ENCODE assay signal across 8 cellular contexts in genomic region chr2:68679166-68679916, GRCh38. TPM values are rescaled to one million over a fixed set of nuclear protein-coding genes. Genes with fewer than 3 reads are reported as not detected.
A peak's percentile ranks its signal among the peaks of the same experiment; 100 is the strongest.
DNase-seq lines count a peak whose midpoint lies in the region; ATAC-seq and TF ChIP-seq lines count a peak whose summit lies in the region.
"Not testable (repeated sequence)": the region's sequence is repeated elsewhere in the genome, so short reads cannot be mapped to it uniquely, and the experiment has no call there.
"Had no signal": no experiment of that assay in that cellular context is flagged by ENCODE, and none has a peak within 500 bp of the region (broad histone marks: within the 10 kb centered on the region; RNA-seq: fewer than 3 reads in every experiment).

No MANE protein-coding gene starts in this region.

- peak overlapping the region; percentile 24 for H4K91ac ChIP-seq in trophoblast cell (ENCODE audit: low read depth, low read length)

- in situ Hi-C loops in astrocyte of the spinal cord (cut with HindIII; ENCODE audit: low sequenced_read_pairs), result not testable (repeated sequence)

- no CpG with 5 or more reads among the region's 25 CpGs for WGBS in trophoblast cell (ENCODE audit: extremely low coverage, insufficient coverage, insufficient read length)

- H3K4me3 ChIP-seq in H7 (ENCODE audit: insufficient read depth, low read depth, low read length), result peak overlapping the region; percentile 34
- peak overlapping the region; percentile 15 for H3K4me3 ChIP-seq in astrocyte of the spinal cord (ENCODE audit: low read depth, low read length)
- H3K4me3 ChIP-seq in fibroblast of pulmonary artery (replicated peaks; ENCODE audit: low read depth, low read length), result peak overlapping the region; percentile 35
- H3K4me3 ChIP-seq in trophoblast cell (ENCODE audit: low read depth, low read length), result not testable (repeated sequence)

- H2BK5ac ChIP-seq in trophoblast cell (ENCODE audit: low read depth, low read length, poor library complexity), result not testable (repeated sequence)

- H2BK12ac ChIP-seq in trophoblast cell (ENCODE audit: low read length), result not testable (repeated sequence)

- POLR2A ChIA-PET in activated CD4-positive, alpha-beta T cell treated with anti-CD3 and anti-CD28 coated beads, Interleukin-2, amount 10 ng/mL, durations not matched to agents 7 days and 5 days (lab: Charles Lee), result not testable (repeated sequence)

- not testable (repeated sequence) for H3K4me1 ChIP-seq in trophoblast cell (ENCODE audit: control insufficient read depth in 1 of 2, insufficient read depth in 2 of 2, low read length in 2 of 2)

- not testable (repeated sequence) for DNase-seq in H7; astrocyte of the spinal cord (ENCODE audit: low read depth, low spot score); fibroblast of pulmonary artery (ENCODE audit: low read depth); trophoblast cell
- DNase-seq in NCI-H510A treated with DMSO at 0.1 percent for 48 hours (lab: John Stamatoyannopoulos, UW) (peak; percentile 18), left lobe of liver (ENCODE audit: low spot score) (peak; percentile 68)
- peak; percentile 42 for DNase-seq in activated CD4-positive, alpha-beta T cell treated with anti-CD3 and anti-CD28 coated beads, Interleukin-2, amount 10 ng/mL, durations not matched to agents 7 days and 5 days

- not testable (repeated sequence) for H2AK5ac ChIP-seq in trophoblast cell (ENCODE audit: low read length)

- peak overlapping the region; percentile 54 for H2AFZ ChIP-seq in trophoblast cell (ENCODE audit: insufficient read depth, low read length, poor library complexity)

- H3K14ac ChIP-seq in trophoblast cell (ENCODE audit: low read length), result peak overlapping the region; percentile 70

- not testable (repeated sequence) for H4K12ac ChIP-seq in trophoblast cell (ENCODE audit: low read depth, low read length)

- not testable (repeated sequence) for H3K18ac ChIP-seq in trophoblast cell (ENCODE audit: low read length)

- H3K79me2 ChIP-seq in trophoblast cell (ENCODE audit: control insufficient read depth, insufficient read depth, low read length, poor library complexity), result not testable (repeated sequence)

- H3K4me2 ChIP-seq in trophoblast cell (ENCODE audit: low read length), result not testable (repeated sequence)

- not testable (repeated sequence) for H3K4me1 Mint-ChIP-seq in activated CD4-positive, alpha-beta T cell treated with anti-CD3 and anti-CD28 coated beads, Interleukin-2, amount 10 ng/mL, durations not matched to agents 7 days and 5 days

- H3K9ac ChIP-seq in trophoblast cell (ENCODE audit: low read length), result not testable (repeated sequence)

- peak overlapping the region; percentile 91 for H3K27ac Mint-ChIP-seq in activated CD4-positive, alpha-beta T cell treated with anti-CD3 and anti-CD28 coated beads, Interleukin-2, amount 10 ng/mL, durations not matched to agents 7 days and 5 days

- not testable (repeated sequence) for H3K36me3 ChIP-seq in H7 (replicated peaks; ENCODE audit: control insufficient read depth, insufficient read depth, low read length); trophoblast cell (ENCODE audit: control insufficient read depth in 1 of 2, insufficient read depth in 2 of 2, low read length in 2 of 2)

- H3K9me3 ChIP-seq in trophoblast cell (ENCODE audit: insufficient read depth, low read depth, low read length), result not testable (repeated sequence)

- peak overlapping the region; percentile 78 for H3K4me3 Mint-ChIP-seq in activated CD4-positive, alpha-beta T cell treated with anti-CD3 and anti-CD28 coated beads, Interleukin-2, amount 10 ng/mL, durations not matched to agents 7 days and 5 days

- H3K27ac ChIP-seq in trophoblast cell (ENCODE audit: low read depth, low read length), result not testable (repeated sequence)

- H3K9me3 Mint-ChIP-seq in activated CD4-positive, alpha-beta T cell treated with anti-CD3 and anti-CD28 coated beads, Interleukin-2, amount 10 ng/mL, durations not matched to agents 7 days and 5 days, result not testable (repeated sequence)

- TF ChIP-seq CTCF in astrocyte of the spinal cord (IDR thresholded peaks at IDR 0.05; ENCODE audit: low read depth, low read length); fibroblast of pulmonary artery (IDR thresholded peaks at IDR 0.05; ENCODE audit: low read length, missing control alignments): not testable (repeated sequence)

- H3K79me1 ChIP-seq in trophoblast cell (ENCODE audit: low read length), result not testable (repeated sequence)

- not testable (repeated sequence) for H3K4ac ChIP-seq in trophoblast cell (ENCODE audit: low read depth, low read length)

- H2BK120ac ChIP-seq in trophoblast cell (ENCODE audit: insufficient read depth, low read length, poor library complexity), result not testable (repeated sequence)

- peak overlapping the region; percentile 60 for H4K8ac ChIP-seq in trophoblast cell (ENCODE audit: low read depth, low read length)

- not testable (repeated sequence) for H3K27me3 ChIP-seq in H7 (ENCODE audit: control insufficient read depth, insufficient read depth, low read length); trophoblast cell (ENCODE audit: insufficient read depth, low read length)

- peaks cover 11% of the 10 kb centered on the region for H3K36me3 Mint-ChIP-seq in activated CD4-positive, alpha-beta T cell treated with anti-CD3 and anti-CD28 coated beads, Interleukin-2, amount 10 ng/mL, durations not matched to agents 7 days and 5 days (ENCODE audit: low read depth)

- CTCF ChIA-PET in activated CD4-positive, alpha-beta T cell treated with anti-CD3 and anti-CD28 coated beads, Interleukin-2, amount 10 ng/mL, durations not matched to agents 7 days and 5 days (lab: Charles Lee), result not testable (repeated sequence)

- H3K27me3 Mint-ChIP-seq in activated CD4-positive, alpha-beta T cell treated with anti-CD3 and anti-CD28 coated beads, Interleukin-2, amount 10 ng/mL, durations not matched to agents 7 days and 5 days, result peaks cover 20% of the 10 kb centered on the region

- not testable (repeated sequence) for ATAC-seq in left lobe of liver

- H3K23ac ChIP-seq in trophoblast cell (ENCODE audit: low read length), result not testable (repeated sequence)

RNA-seq across cellular contexts. Expression of gene PROKR1, which starts 36.0 kb away (rescaled TPM):
- 2.8 and 3.7 TPM in 2 replicates for total RNA-seq in H7 (2014; rRNA removed; shearing (Covaris generic))
- not detected for total RNA-seq in activated CD4-positive, alpha-beta T cell treated with anti-CD3 and anti-CD28 coated beads, Interleukin-2, amount 10 ng/mL, durations not matched to agents 7 days and 5 days
- 0.05 TPM for total RNA-seq in left lobe of liver
- polyA plus RNA-seq in trophoblast cell (2013), result 0.01 and 0.03 TPM in 2 replicates
- total RNA-seq: lung had no signal

RNA-seq across cellular contexts. Expression of gene ARHGAP25, which starts 55.3 kb away (rescaled TPM):
- total RNA-seq in H7 (2014; rRNA removed; shearing (Covaris generic)), result 4.1 and 6.3 TPM in 2 replicates
- total RNA-seq in activated CD4-positive, alpha-beta T cell treated with anti-CD3 and anti-CD28 coated beads, Interleukin-2, amount 10 ng/mL, durations not matched to agents 7 days and 5 days, result 10 to 100 TPM; 94.9 to 97.8 TPM
- total RNA-seq in left lobe of liver, result 4.7 TPM
- 0.60 and 0.64 TPM in 2 replicates for polyA plus RNA-seq in trophoblast cell (2013)

Comparison
In these comparisons a context has a peak if more than half of its experiments do, and no peak if none do; other contexts are left out.
1. RNA of gene ARHGAP25, which starts 55.3 kb away (total RNA-seq): 94.9 to 97.8 TPM in activated CD4-positive, alpha-beta T cell treated with anti-CD3 and anti-CD28 coated beads, Interleukin-2, amount 10 ng/mL, durations not matched to agents 7 days and 5 days; 4.7 TPM in left lobe of liver (single experiment) and 4.1 to 6.3 TPM in H7; every median in the first group is over 10 times any median in the second.